Comparison of ENCODE assay signal across 12 cellular contexts in genomic region chr15:75649848-75650247, GRCh38. TPM values are rescaled to one million over a fixed set of nuclear protein-coding genes. Genes with fewer than 3 reads are reported as not detected.
DNase-seq lines count a peak whose midpoint lies in the region; ATAC-seq and TF ChIP-seq lines count a peak whose summit lies in the region.
"Had no signal": no experiment of that assay in that cellular context is flagged by ENCODE, and none has a peak within 500 bp of the region (broad histone marks: within the 10 kb centered on the region; RNA-seq: fewer than 3 reads in every experiment).

No MANE protein-coding gene starts in this region.

- H3K9me3 Mint-ChIP-seq in activated CD4-positive, alpha-beta T cell treated with anti-CD3 and anti-CD28 coated beads for 36 hours (ENCODE audit: low read depth), result no peaks in the 10 kb centered on the region
- H3K9me3 Mint-ChIP-seq: activated naive CD4-positive, alpha-beta T cell treated with anti-CD3 and anti-CD28 coated beads, Interleukin-2, amount 50 U/mL, for 72 hours had no signal

- intact Hi-C loops in activated CD4-positive, alpha-beta T cell treated with anti-CD3 and anti-CD28 coated beads for 36 hours (cut with DNase I, micrococcal nuclease), result loop anchor here (5.0 to 10.0 kb wide), 3 partner anchors 32 to 1035 kb away; partner anchors contain the start of genes C15orf39 (in 1 of the 2) and CLK3 (in 1 of the 2)
- intact Hi-C loops in body of pancreas (cut with DNase I), result no loop called here

- H3K27ac ChIP-seq in body of pancreas (peak overlapping the region; percentile 47 to 97 (median 72)), mesenchymal stem cell (ENCODE audit: low read length, poor library complexity, severe bottlenecking) (no peak overlapping the region), stomach smooth muscle (ENCODE audit: low read length) (no peak overlapping the region)

- TF ChIP-seq CTCF in body of pancreas (IDR thresholded peaks at IDR 0.05), result no peak

- ATAC-seq in activated CD4-positive, alpha-beta T cell treated with anti-CD3 and anti-CD28 coated beads for 36 hours, result no peak
- ATAC-seq in body of pancreas, result no peak
- no peak for ATAC-seq in HG03354 (IDR thresholded peaks at IDR 0.05; ENCODE audit: poor library complexity, severe bottlenecking, unreplicated experiment)
- ATAC-seq: activated naive CD4-positive, alpha-beta T cell treated with anti-CD3 and anti-CD28 coated beads, Interleukin-2, amount 50 U/mL, for 72 hours had no signal

- no peak overlapping the region for H3K4ac ChIP-seq in mesenchymal stem cell (ENCODE audit: low read depth in 1 of 2, low read length in 2 of 2)

- H4K91ac ChIP-seq in mesenchymal stem cell (ENCODE audit: low read length), result no peak overlapping the region

- H3K27me3 ChIP-seq in body of pancreas (no peaks in the 10 kb centered on the region), mesenchymal stem cell (ENCODE audit: control insufficient read depth in 1 of 2, insufficient read depth in 1 of 2, low read length in 2 of 2) (no peaks in the 10 kb centered on the region), stomach smooth muscle (ENCODE audit: control insufficient read depth in 1 of 2, insufficient read depth in 2 of 2, low read length in 2 of 2) (no peaks in the 10 kb centered on the region)

- peaks cover 20% of the 10 kb centered on the region for H3K4me1 Mint-ChIP-seq in activated CD4-positive, alpha-beta T cell treated with anti-CD3 and anti-CD28 coated beads for 36 hours

- no peak overlapping the region for H3K4me3 ChIP-seq in body of pancreas
- H3K4me3 ChIP-seq in mesenchymal stem cell (ENCODE audit: insufficient read depth in 1 of 2, low read depth in 1 of 2, low read length in 2 of 2), result peak overlapping the region in 1 of 2 experiments; percentile 94
- peak overlapping the region; percentile 61 to 95 for H3K4me3 ChIP-seq in stomach smooth muscle (ENCODE audit: low read length in 2 of 2)

- peak overlapping the region in 1 of 2 experiments; percentile 31 for H2BK12ac ChIP-seq in mesenchymal stem cell (ENCODE audit: low read length in 2 of 2)

- H2BK5ac ChIP-seq in mesenchymal stem cell (ENCODE audit: low read depth, low read length, poor library complexity, severe bottlenecking), result no peak overlapping the region

- WGBS in body of pancreas, 2 donors, result 69 to 76% methylated on average over 10 to 18 of the region's 18 CpGs
- 97% methylated on average over 18 of the region's 18 CpGs for WGBS in mesenchymal stem cell

- no peak overlapping the region for H2AFZ ChIP-seq in mesenchymal stem cell (ENCODE audit: low read depth, low read length)

- CTCF ChIA-PET in activated CD4-positive, alpha-beta T cell treated with anti-CD3 and anti-CD28 coated beads for 36 hours (lab: Charles Lee), result interaction anchor here (0.6 to 2.4 kb wide), 3 partner anchors 10 to 744 kb away, joined by 3 to 11 read pairs (median 3); partner anchors contain the start of gene IMP3

- no peak overlapping the region for H2AK5ac ChIP-seq in mesenchymal stem cell (ENCODE audit: low read length, severe bottlenecking)

- no peak overlapping the region for H3K14ac ChIP-seq in mesenchymal stem cell (ENCODE audit: low read length in 2 of 2)

- H3K27me3 Mint-ChIP-seq in activated CD4-positive, alpha-beta T cell treated with anti-CD3 and anti-CD28 coated beads for 36 hours, result no peaks in the 10 kb centered on the region

- H2BK15ac ChIP-seq in mesenchymal stem cell (ENCODE audit: low read depth, poor library complexity, severe bottlenecking), result no peak overlapping the region

- H3K27ac Mint-ChIP-seq in activated CD4-positive, alpha-beta T cell treated with anti-CD3 and anti-CD28 coated beads for 36 hours, result no peak overlapping the region

- POLR2A ChIA-PET in activated CD4-positive, alpha-beta T cell treated with anti-CD3 and anti-CD28 coated beads for 36 hours (lab: Charles Lee), result interaction anchor here (0.6 kb wide), 2 partner anchors 24 to 196 kb away, joined by 3 to 6 read pairs; partner anchors contain the start of gene SNUPN

- DNase-seq in activated CD4-positive, alpha-beta T cell treated with anti-CD3 and anti-CD28 coated beads for 36 hours, result no peak
- DNase-seq in activated CD4-positive, alpha-beta T cell treated with anti-CD3 and anti-CD28 coated beads, Interleukin-2, amount 50 U/mL, for 48 hours, result no peak
- DNase-seq in body of pancreas (peak in 1 of 4 donors; percentile 15), mesenchymal stem cell (no peak), DMS79 treated with DMSO at 0.1 percent for 48 hours (lab: John Stamatoyannopoulos, UW) (no peak), NCI-H1694 (lab: John Stamatoyannopoulos, UW) (no peak)
- DNase-seq: activated CD4-positive, CD25-positive, alpha-beta regulatory T cell; NK-92 treated with Interleukin-12 subunit alpha and Interleukin-12 subunit beta, amount 100 ng/mL, for 24 hours; stimulated activated CD4-positive, alpha-beta T cell treated with anti-CD3 and anti-CD28 coated beads, Interleukin-1b, Interleukin-23, amount 100 ng/mL, for 48 hours had no signal

- no peaks in the 10 kb centered on the region for H3K9me3 ChIP-seq in body of pancreas
- H3K9me3 ChIP-seq in mesenchymal stem cell (ENCODE audit: control insufficient read depth, low read length), result no peaks in the 10 kb centered on the region
- H3K9me3 ChIP-seq in stomach smooth muscle (ENCODE audit: control insufficient read depth in 2 of 2, low read length in 2 of 2), result no peaks in the 10 kb centered on the region

- H3K23ac ChIP-seq in mesenchymal stem cell (ENCODE audit: low read length in 2 of 2), result peak overlapping the region in 1 of 2 experiments; percentile 27

- H3K4me2 ChIP-seq in mesenchymal stem cell (ENCODE audit: low read length, poor library complexity, severe bottlenecking), result peak overlapping the region; percentile 4

- no peak for TF ChIP-seq POLR2A in body of pancreas (IDR thresholded peaks at IDR 0.05)

- H3K79me1 ChIP-seq in mesenchymal stem cell (replicated peaks; ENCODE audit: low read length, poor library complexity, severe bottlenecking), result peaks cover 5% of the 10 kb centered on the region

- H2BK120ac ChIP-seq in mesenchymal stem cell (ENCODE audit: low read depth, low read length), result no peak overlapping the region

- H4K8ac ChIP-seq in mesenchymal stem cell (ENCODE audit: low read length), result no peak overlapping the region

- H3K36me3 ChIP-seq in body of pancreas (replicated peaks in 1 of 2; ENCODE audit: insufficient read depth in 1 of 2, low read depth in 2 of 2) (no peaks in the 10 kb centered on the region), mesenchymal stem cell (ENCODE audit: control insufficient read depth in 1 of 2, insufficient read depth in 2 of 2, low read depth in 1 of 2, low read length in 2 of 2) (peaks cover 46 to 48% of the 10 kb centered on the region in 2 experiments), stomach smooth muscle (ENCODE audit: control insufficient read depth in 2 of 2, insufficient read depth in 2 of 2, low read length in 2 of 2) (peaks cover 3 to 7% of the 10 kb centered on the region in 2 donors)

- H3K4me3 Mint-ChIP-seq in activated CD4-positive, alpha-beta T cell treated with anti-CD3 and anti-CD28 coated beads for 36 hours, result peak overlapping the region; percentile 16

- peak overlapping the region; percentile 98 for H3K9ac ChIP-seq in mesenchymal stem cell (ENCODE audit: low read length)
- no peak overlapping the region for H3K9ac ChIP-seq in stomach smooth muscle (ENCODE audit: low read length in 2 of 2)

- H3K4me1 ChIP-seq in body of pancreas (peaks cover 74% of the 10 kb centered on the region), mesenchymal stem cell (ENCODE audit: control insufficient read depth, insufficient read depth, low read depth, low read length) (peaks cover 53% of the 10 kb centered on the region), stomach smooth muscle (ENCODE audit: control insufficient read depth, insufficient read depth, low read length) (peaks cover 72% of the 10 kb centered on the region)

- peak overlapping the region in 1 of 2 experiments; percentile 29 for H3K18ac ChIP-seq in mesenchymal stem cell (ENCODE audit: low read depth in 1 of 2, low read length in 2 of 2)

- no peaks in the 10 kb centered on the region for H3K36me3 Mint-ChIP-seq in activated CD4-positive, alpha-beta T cell treated with anti-CD3 and anti-CD28 coated beads for 36 hours (ENCODE audit: low read depth)
- H3K36me3 Mint-ChIP-seq: activated naive CD4-positive, alpha-beta T cell treated with anti-CD3 and anti-CD28 coated beads, Interleukin-2, amount 50 U/mL, for 72 hours had no signal

RNA-seq across cellular contexts. Expression of gene SNX33, which starts 2.1 kb away (rescaled TPM):
- total RNA-seq in activated CD4-positive, alpha-beta T cell treated with anti-CD3 and anti-CD28 coated beads for 36 hours, result 1 to 10 TPM; 2.2 to 2.4 TPM
- 10 to 100 TPM; 19.8 to 21.8 TPM for total RNA-seq in body of pancreas
- 23.0 TPM for polyA plus RNA-seq in mesenchymal stem cell (2013, experiment 1 of 2)
- polyA plus RNA-seq in mesenchymal stem cell (2013, experiment 2 of 2), result 22.6 TPM

RNA-seq across cellular contexts. Expression of gene IMP3, which starts 9.8 kb away (rescaled TPM):
- 10 to 100 TPM; 80.3 to 87.5 TPM for total RNA-seq in activated CD4-positive, alpha-beta T cell treated with anti-CD3 and anti-CD28 coated beads for 36 hours
- 10 to 100 TPM; 43.1 to 66.6 TPM for total RNA-seq in body of pancreas
- polyA plus RNA-seq in mesenchymal stem cell (2013, experiment 1 of 2), result 49.0 TPM
- polyA plus RNA-seq in mesenchymal stem cell (2013, experiment 2 of 2), result 48.8 TPM

RNA-seq across cellular contexts. Expression of gene SNUPN, which starts 24.3 kb away (rescaled TPM):
- total RNA-seq in activated CD4-positive, alpha-beta T cell treated with anti-CD3 and anti-CD28 coated beads for 36 hours, result 10 to 100 TPM; 37.4 to 40.3 TPM
- 10 to 100 TPM in 1 of 2 donors, 1 to 10 TPM in 1; 7.0 to 11.2 TPM for total RNA-seq in body of pancreas
- 21.7 TPM for polyA plus RNA-seq in mesenchymal stem cell (2013, experiment 1 of 2)
- 20.5 TPM for polyA plus RNA-seq in mesenchymal stem cell (2013, experiment 2 of 2)

Comparison
In these comparisons a context has a peak if more than half of its experiments do, and no peak if none do; other contexts are left out.
1. H3K27ac ChIP-seq: peak in body of pancreas (4 of 4); none in mesenchymal stem cell (single experiment) and stomach smooth muscle (single experiment).
2. H3K4me3 ChIP-seq: peak in stomach smooth muscle (2 of 2); none in body of pancreas (0 of 2).
3. RNA of gene SNX33, which starts 2.1 kb away (total RNA-seq): 19.8 to 21.8 TPM in body of pancreas; 2.2 to 2.4 TPM in activated CD4-positive, alpha-beta T cell treated with anti-CD3 and anti-CD28 coated beads for 36 hours; every median in the first group is over 4 times any median in the second.